8 cellular contexts compared by ENCODE assay signal in genomic region chr1:115138973-115139372, GRCh38.
A peak's percentile ranks its signal among the peaks of the same experiment; 100 is the strongest.
DNase-seq lines count a peak whose midpoint lies in the region; ATAC-seq lines count a peak whose summit lies in the region.

No MANE protein-coding gene starts in this region.

- no peak overlapping the region for H3K27ac Mint-ChIP-seq in central memory CD8-positive, alpha-beta T cell (ENCODE audit: low read depth)

- H3K36me3 Mint-ChIP-seq in central memory CD8-positive, alpha-beta T cell (ENCODE audit: insufficient read depth), result no peaks in the 10 kb centered on the region

- no peaks in the 10 kb centered on the region for H3K9me3 Mint-ChIP-seq in central memory CD8-positive, alpha-beta T cell

- peaks cover 51% of the 10 kb centered on the region for H3K27me3 Mint-ChIP-seq in central memory CD8-positive, alpha-beta T cell

- ATAC-seq in GM18907 (IDR thresholded peaks at IDR 0.05; ENCODE audit: unreplicated experiment), result peak; percentile 91
- ATAC-seq in HG03196 (IDR thresholded peaks at IDR 0.05; ENCODE audit: unreplicated experiment), result peak; percentile 63
- ATAC-seq in activated CD4-positive, CD25-positive, alpha-beta regulatory T cell treated with anti-CD3 and anti-CD28 coated beads, Interleukin-2, amount 50 U/mL, for 24 hours, result peak; percentile 81
- peak; percentile 79 for ATAC-seq in central memory CD8-positive, alpha-beta T cell (replicated peaks; ENCODE audit: extremely low read depth, poor library complexity, severe bottlenecking)

- no peak overlapping the region for H3K4me3 Mint-ChIP-seq in central memory CD8-positive, alpha-beta T cell

- peaks cover 9% of the 10 kb centered on the region for H3K4me1 Mint-ChIP-seq in central memory CD8-positive, alpha-beta T cell

- peak; percentile 86 for DNase-seq in AG08395 (ENCODE audit: low spot score)
- peak; percentile 57 for DNase-seq in NCI-H345 treated with DMSO at 0.1 percent for 48 hours (lab: John Stamatoyannopoulos, UW; ENCODE audit: unreplicated experiment)
- DNase-seq in central memory CD8-positive, alpha-beta T cell (ENCODE audit: low spot score in 2 of 2), result peak; percentile 32 to 38
- peak; percentile 82 for DNase-seq in kidney glomerular epithelial cell (lab: John Stamatoyannopoulos, UW)
- peak; percentile 33 for DNase-seq in stimulated activated CD4-positive, alpha-beta T cell treated with anti-CD3 and anti-CD28 coated beads, Interleukin-2, amount 100 ng/mL, for 4 hours (ENCODE audit: low read depth)

Comparison
In these comparisons a context has a peak if more than half of its experiments do, and no peak if none do; other contexts are left out.
1. Peak in every context shown above with its lines: DNase-seq and ATAC-seq.
2. DNase-seq: peak in every context shown above with its lines; median percentile 86 in AG08395; 82 in kidney glomerular epithelial cell; 57 in NCI-H345 treated with DMSO at 0.1 percent for 48 hours; 35 in central memory CD8-positive, alpha-beta T cell; 33 in stimulated activated CD4-positive, alpha-beta T cell treated with anti-CD3 and anti-CD28 coated beads, Interleukin-2, amount 100 ng/mL, for 4 hours.